In genomic region chr1:225834417-225835329, GRCh38 we compare ENCODE assay signal across 1 cellular context.
TF ChIP-seq lines count a peak whose summit lies in the region.

No MANE protein-coding gene starts in this region.

TF ChIP-seq in GM23338, 12 proteins besides CTCF, POLR2A, EP300 and RAD21 (continued from another document):
- no peak for TF ChIP-seq ZNF462 (CRISPR knock-in tag; IDR thresholded peaks at IDR 0.05)
